ENCODE assay signal across 10 cellular contexts in the genomic region with DNA sequence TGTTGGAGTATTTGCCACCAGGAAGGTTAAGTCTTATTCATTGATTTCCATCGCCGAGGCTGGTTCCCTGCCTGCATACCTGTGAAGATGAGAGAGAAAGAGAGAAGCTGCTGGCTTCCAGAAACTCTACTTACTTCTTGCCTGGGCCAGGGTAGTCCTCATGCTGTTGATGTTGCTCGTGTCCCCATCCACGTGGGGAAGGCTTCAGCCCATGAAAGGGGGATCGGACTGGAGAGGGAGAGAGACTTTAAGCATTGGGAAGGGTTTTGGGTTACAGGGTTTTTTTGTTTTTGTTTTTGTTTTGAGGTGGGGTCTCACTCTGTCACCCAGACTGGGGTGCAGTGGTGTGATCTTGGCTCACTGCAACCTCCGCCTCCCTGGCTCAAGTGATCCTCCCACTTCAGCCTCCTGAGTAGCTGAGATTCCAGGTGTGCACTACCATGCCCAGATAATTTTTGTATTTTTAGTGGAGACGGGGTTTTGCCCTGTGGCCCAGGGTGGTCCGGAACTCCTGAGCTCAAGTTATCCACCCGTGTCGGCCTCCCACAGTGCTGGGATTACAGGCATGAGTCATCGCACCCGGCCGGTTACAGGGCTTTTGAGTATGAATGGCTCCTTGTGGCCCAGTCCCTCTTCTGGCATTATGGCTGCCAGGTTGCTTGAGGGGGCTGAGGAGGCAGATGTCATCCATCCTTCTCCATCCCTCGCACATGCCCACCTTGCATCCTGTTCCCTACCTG. TPM values are rescaled to one million over a fixed set of nuclear protein-coding genes. Genes with fewer than 3 reads are reported as not detected.
DNase-seq lines count a peak whose midpoint lies in the region; ATAC-seq and TF ChIP-seq lines count a peak whose summit lies in the region.
"Had no signal": no experiment of that assay in that cellular context is flagged by ENCODE, and none has a peak within 500 bp of the region (broad histone marks: within the 10 kb centered on the region; RNA-seq: fewer than 3 reads in every experiment).

No MANE protein-coding gene starts in this region.

- no peaks in the 10 kb centered on the region for H3K27me3 ChIP-seq in SJCRH30

- peak overlapping the region; percentile 87 for H3K27ac ChIP-seq in SJCRH30

- POLR2A ChIA-PET in T-cell (lab: Charles Lee) = no interaction called here

- H3K4me3 ChIP-seq in SJCRH30 (peak overlapping the region; percentile 1; the same call in 1 of the 2 replicates), fibroblast of mammary gland (ENCODE audit: control insufficient read depth, low read depth, low read length) (no peak overlapping the region)

- H3K9me3 Mint-ChIP-seq in T-cell = no peaks in the 10 kb centered on the region

- H3K36me3 ChIP-seq in SJCRH30 = peaks cover 5% of the 10 kb centered on the region; the same call in 1 of the 2 replicates

- H3K27me3 Mint-ChIP-seq in T-cell = peaks cover 3 to 9% of the 10 kb centered on the region in 2 donors

- peaks cover 0 to 4% (median 1%) of the 10 kb centered on the region in 3 donors for H3K4me1 Mint-ChIP-seq in T-cell

- H3K27ac Mint-ChIP-seq in T-cell = no peak overlapping the region

- no peaks in the 10 kb centered on the region for H3K9me3 ChIP-seq in SJCRH30 (replicated peaks)

- H3K4me3 Mint-ChIP-seq in T-cell = no peak overlapping the region

- no peak for TF ChIP-seq CTCF in fibroblast of mammary gland (conservative IDR thresholded peaks at IDR 0.05; ENCODE audit: control insufficient read depth, insufficient read depth, low read depth, low read length)

- no peaks in the 10 kb centered on the region for H3K36me3 Mint-ChIP-seq in T-cell

- ATAC-seq in GM21360 (IDR thresholded peaks at IDR 0.05; ENCODE audit: unreplicated experiment) (no peak), T-cell (replicated peaks in 1 of 4) (no peak)

- DNase-seq in COLO668 (lab: John Stamatoyannopoulos, UW; ENCODE audit: unreplicated experiment) (peak; percentile 5), SJCRH30 (peak; percentile 96 to 98), fibroblast of mammary gland (ENCODE audit: low read depth) (peak; percentile 52), renal cortical epithelial cell (ENCODE audit: low read depth) (peak; percentile 92), HT-29 (ENCODE audit: low spot score) (no peak), T-cell (no peak)
- DNase-seq in activated CD8-positive, alpha-beta memory T cell treated with anti-CD3 and anti-CD28 coated beads, Interleukin-2, amount 50 U/mL, for 4 hours = no peak
- DNase-seq: central memory CD4-positive, alpha-beta T cell; NCI-H748 treated with DMSO at 0.1 percent for 48 hours had no signal

- CTCF ChIA-PET in T-cell (lab: Charles Lee) = no interaction called here

- peaks cover 45% of the 10 kb centered on the region for H3K4me1 ChIP-seq in SJCRH30

RNA-seq across cellular contexts. Expression of a gene that starts 26.6 kb away (rescaled TPM):
- 28.0 and 28.9 TPM in 2 replicates for total RNA-seq in SJCRH30 (2014; rRNA removed; shearing (Covaris generic))
- total RNA-seq in renal cortical epithelial cell (506 and 529 TPM in 2 replicates), T-cell (1 to 10 TPM in 1 of 5 donors, under 1 TPM in 4; 0.22 to 3.8 (median 0.26) TPM)
- not detected in 2 replicates for total RNA-seq in HT-29 (2014; rRNA removed; shearing (Covaris generic))

RNA-seq across cellular contexts. Expression of a gene that starts 43.5 kb away (rescaled TPM):
- 4.7 and 7.0 TPM in 2 replicates for total RNA-seq in SJCRH30 (2014; rRNA removed; shearing (Covaris generic))
- 13.7 and 88.4 TPM in 2 replicates for total RNA-seq in renal cortical epithelial cell
- 0.10 TPM in 1 of 2 replicates, not detected in the other for total RNA-seq in HT-29 (2014; rRNA removed; shearing (Covaris generic))
- total RNA-seq in T-cell = 10 to 100 TPM; 13.4 to 19.1 (median 15.2) TPM

Comparison
In these comparisons a context has a peak if more than half of its experiments do, and no peak if none do; other contexts are left out.
1. DNase-seq: peak in COLO668 (single experiment), SJCRH30 (2 of 2), fibroblast of mammary gland (single experiment) and renal cortical epithelial cell (single experiment); none in HT-29 (single experiment), activated CD8-positive, alpha-beta memory T cell treated with anti-CD3 and anti-CD28 coated beads, Interleukin-2, amount 50 U/mL, for 4 hours (single experiment) and T-cell (0 of 34).
2. RNA of a gene that starts 26.6 kb away (total RNA-seq): 506 to 529 TPM in renal cortical epithelial cell; 28.0 to 28.9 TPM in SJCRH30, 0.22 to 3.8 TPM in T-cell and not detected in HT-29; every median in the first group is over 10 times any median in the second.